Comparison of ENCODE assay signal across 8 cellular contexts in genomic region chr5:56012281-56012963, GRCh38. TPM values are rescaled to one million over a fixed set of nuclear protein-coding genes. Genes with fewer than 3 reads are reported as not detected.
DNase-seq lines count a peak whose midpoint lies in the region; ATAC-seq and TF ChIP-seq lines count a peak whose summit lies in the region.
"Had no signal": no experiment of that assay in that cellular context is flagged by ENCODE, and none has a peak within 500 bp of the region (broad histone marks: within the 10 kb centered on the region; RNA-seq: fewer than 3 reads in every experiment).

No MANE protein-coding gene starts in this region.

- no peaks in the 10 kb centered on the region for H3K27me3 Mint-ChIP-seq in osteocyte (ENCODE audit: unreplicated experiment)

- DNase-seq in NB4 (ENCODE audit: low read depth): peak; percentile 37
- peak; percentile 28 for DNase-seq in astrocyte of the hippocampus (ENCODE audit: low read depth, low spot score)
- no peak for DNase-seq in osteocyte (ENCODE audit: extremely low spot score, unreplicated experiment)
- no peak for DNase-seq in GM10266 (ENCODE audit: extremely low spot score)
- DNase-seq in ecto neural progenitor cell (ENCODE audit: low spot score): no peak
- DNase-seq in HT-29 (ENCODE audit: low spot score): no peak

- peak overlapping the region; percentile 63 for H3K27ac Mint-ChIP-seq in osteocyte (ENCODE audit: unreplicated experiment)

- peaks cover 15% of the 10 kb centered on the region for H3K4me1 Mint-ChIP-seq in osteocyte (ENCODE audit: unreplicated experiment)

- ATAC-seq in GM21390 (IDR thresholded peaks at IDR 0.05; ENCODE audit: unreplicated experiment): peak; percentile 91

- no peak overlapping the region for H3K4me3 ChIP-seq in NB4 (ENCODE audit: low read depth, low read length)

- H3K4me3 Mint-ChIP-seq in osteocyte (ENCODE audit: unreplicated experiment): no peak overlapping the region
- H3K4me3 Mint-ChIP-seq: immature natural killer cell had no signal

- no peak for TF ChIP-seq CTCF in NB4 (IDR thresholded peaks at IDR 0.05; ENCODE audit: low read depth, low read length)
- TF ChIP-seq CTCF in osteocyte (IDR thresholded peaks at IDR 0.05): no peak
- no peak for TF ChIP-seq CTCF in GM10266 (IDR thresholded peaks at IDR 0.05; ENCODE audit: control insufficient read depth, insufficient read depth, low read depth, missing control alignments)

- H3K9me3 Mint-ChIP-seq in osteocyte (ENCODE audit: unreplicated experiment): no peaks in the 10 kb centered on the region
- H3K9me3 Mint-ChIP-seq: immature natural killer cell had no signal

- no peak for TF ChIP-seq POLR2A in NB4 (IDR thresholded peaks at IDR 0.05; ENCODE audit: extremely low read depth, insufficient read length)

- no peaks in the 10 kb centered on the region for H3K36me3 Mint-ChIP-seq in osteocyte (ENCODE audit: unreplicated experiment)
- H3K36me3 Mint-ChIP-seq: immature natural killer cell had no signal

RNA-seq across cellular contexts. Expression of gene IL6ST, which starts 17.7 kb away (rescaled TPM):
- 197 and 211 TPM in 2 replicates for total RNA-seq in osteocyte
- 14.4 and 17.7 TPM in 2 replicates for total RNA-seq in HT-29 (2014; rRNA removed; shearing (Covaris generic))

Comparison
In these comparisons a context has a peak if more than half of its experiments do, and no peak if none do; other contexts are left out.
1. DNase-seq: peak in NB4 (single experiment) and astrocyte of the hippocampus (single experiment); none in osteocyte (single experiment), GM10266 (single experiment), ecto neural progenitor cell (single experiment) and HT-29 (single experiment).
2. RNA of gene IL6ST, which starts 17.7 kb away (total RNA-seq): 197 to 211 TPM in osteocyte; 14.4 to 17.7 TPM in HT-29; every median in the first group is over 10 times any median in the second.